ENCODE assay signal across 2 cellular contexts in the genomic region with DNA sequence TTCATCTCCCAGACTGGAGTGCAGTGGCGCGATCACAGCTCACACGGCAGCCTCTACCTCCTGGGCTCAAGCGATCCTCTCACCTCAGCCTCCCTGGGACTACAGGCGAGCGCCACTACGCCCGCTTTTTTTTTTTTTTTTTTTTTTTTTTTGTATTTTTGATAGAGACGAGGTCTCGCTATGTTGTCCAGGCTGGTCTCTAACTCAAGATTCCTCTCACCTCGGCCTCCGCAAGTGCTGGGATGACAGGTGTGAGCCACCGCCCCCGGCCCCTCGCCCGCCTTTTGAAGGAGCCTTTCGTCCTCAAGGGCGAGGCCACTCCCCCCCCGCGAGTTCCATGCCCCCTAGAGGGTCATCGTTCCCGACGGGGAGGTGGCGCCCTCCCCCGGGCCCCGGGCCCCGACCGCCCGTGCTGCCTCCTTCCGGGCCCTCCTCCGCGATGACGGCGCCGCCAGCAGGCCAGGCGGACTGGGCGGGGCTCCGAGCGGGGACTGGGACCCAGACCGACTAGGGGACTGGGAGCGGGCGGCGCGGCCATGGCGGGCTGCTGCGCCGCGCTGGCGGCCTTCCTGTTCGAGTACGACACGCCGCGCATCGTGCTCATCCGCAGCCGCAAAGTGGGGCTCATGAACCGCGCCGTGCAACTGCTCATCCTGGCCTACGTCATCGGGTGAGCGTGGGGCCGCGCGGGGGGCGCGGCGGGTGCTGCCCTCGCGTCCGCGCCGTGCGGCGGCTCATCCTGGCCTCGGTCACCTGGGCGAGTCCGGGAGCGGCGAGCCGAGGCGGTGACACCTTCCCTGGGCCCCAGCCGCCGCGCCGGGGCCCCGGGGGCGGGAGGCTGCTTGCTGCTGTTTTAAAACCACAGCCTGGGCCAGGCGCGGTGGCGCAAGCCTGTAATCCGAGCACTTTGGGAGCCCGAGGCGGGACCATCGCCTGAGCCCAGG.
TF ChIP-seq lines count a peak whose summit lies in the region.

A gene with protein sequence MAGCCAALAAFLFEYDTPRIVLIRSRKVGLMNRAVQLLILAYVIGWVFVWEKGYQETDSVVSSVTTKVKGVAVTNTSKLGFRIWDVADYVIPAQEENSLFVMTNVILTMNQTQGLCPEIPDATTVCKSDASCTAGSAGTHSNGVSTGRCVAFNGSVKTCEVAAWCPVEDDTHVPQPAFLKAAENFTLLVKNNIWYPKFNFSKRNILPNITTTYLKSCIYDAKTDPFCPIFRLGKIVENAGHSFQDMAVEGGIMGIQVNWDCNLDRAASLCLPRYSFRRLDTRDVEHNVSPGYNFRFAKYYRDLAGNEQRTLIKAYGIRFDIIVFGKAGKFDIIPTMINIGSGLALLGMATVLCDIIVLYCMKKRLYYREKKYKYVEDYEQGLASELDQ (plus strand): TSS at position 501 of the 944 bp plus-strand sequence. CDS start 36 bp downstream, at position 537.

TF ChIP-seq in IMR-90, 13 proteins besides CTCF, POLR2A, EP300 and RAD21:
- peak; percentile 52; the same call in 1 of the 2 replicates for TF ChIP-seq MXI1 (IDR thresholded peaks at IDR 0.05; ENCODE audit: borderline replicate concordance, low read depth, low read length)
- no peak for TF ChIP-seq MAFK (IDR thresholded peaks at IDR 0.05; ENCODE audit: low read depth, low read length)
- peak; percentile 90 for TF ChIP-seq CEBPB (IDR thresholded peaks at IDR 0.05; ENCODE audit: low read depth, low read length)
- TF ChIP-seq CHD1 (IDR thresholded peaks at IDR 0.05; ENCODE audit: low read depth, low read length), result no peak
- no peak for TF ChIP-seq MAZ (IDR thresholded peaks at IDR 0.05; ENCODE audit: borderline replicate concordance, low read depth, low read length)
- TF ChIP-seq ELK1 (IDR thresholded peaks at IDR 0.05; ENCODE audit: borderline replicate concordance, low read depth, low read length), result no peak
- TF ChIP-seq USF2 (IDR thresholded peaks at IDR 0.05; ENCODE audit: low read depth, low read length), result no peak; the same call in 1 of the 2 replicates
- peak; percentile 6 for TF ChIP-seq BHLHE40 (IDR thresholded peaks at IDR 0.05; ENCODE audit: low read depth, low read length)

TF ChIP-seq in PFSK-1, 5 proteins besides CTCF, POLR2A, EP300 and RAD21:
- peak; percentile 75; the same call in 1 of the 2 replicates for TF ChIP-seq POLR2AphosphoS5 (IDR thresholded peaks at IDR 0.05; ENCODE audit: low read depth, low read length)
- no peak for TF ChIP-seq FOXP2 (optimal IDR thresholded peaks at IDR 0.05; ENCODE audit: borderline replicate concordance, extremely low read depth, extremely low read length, insufficient read depth)
- TF ChIP-seq, protein P1, sequence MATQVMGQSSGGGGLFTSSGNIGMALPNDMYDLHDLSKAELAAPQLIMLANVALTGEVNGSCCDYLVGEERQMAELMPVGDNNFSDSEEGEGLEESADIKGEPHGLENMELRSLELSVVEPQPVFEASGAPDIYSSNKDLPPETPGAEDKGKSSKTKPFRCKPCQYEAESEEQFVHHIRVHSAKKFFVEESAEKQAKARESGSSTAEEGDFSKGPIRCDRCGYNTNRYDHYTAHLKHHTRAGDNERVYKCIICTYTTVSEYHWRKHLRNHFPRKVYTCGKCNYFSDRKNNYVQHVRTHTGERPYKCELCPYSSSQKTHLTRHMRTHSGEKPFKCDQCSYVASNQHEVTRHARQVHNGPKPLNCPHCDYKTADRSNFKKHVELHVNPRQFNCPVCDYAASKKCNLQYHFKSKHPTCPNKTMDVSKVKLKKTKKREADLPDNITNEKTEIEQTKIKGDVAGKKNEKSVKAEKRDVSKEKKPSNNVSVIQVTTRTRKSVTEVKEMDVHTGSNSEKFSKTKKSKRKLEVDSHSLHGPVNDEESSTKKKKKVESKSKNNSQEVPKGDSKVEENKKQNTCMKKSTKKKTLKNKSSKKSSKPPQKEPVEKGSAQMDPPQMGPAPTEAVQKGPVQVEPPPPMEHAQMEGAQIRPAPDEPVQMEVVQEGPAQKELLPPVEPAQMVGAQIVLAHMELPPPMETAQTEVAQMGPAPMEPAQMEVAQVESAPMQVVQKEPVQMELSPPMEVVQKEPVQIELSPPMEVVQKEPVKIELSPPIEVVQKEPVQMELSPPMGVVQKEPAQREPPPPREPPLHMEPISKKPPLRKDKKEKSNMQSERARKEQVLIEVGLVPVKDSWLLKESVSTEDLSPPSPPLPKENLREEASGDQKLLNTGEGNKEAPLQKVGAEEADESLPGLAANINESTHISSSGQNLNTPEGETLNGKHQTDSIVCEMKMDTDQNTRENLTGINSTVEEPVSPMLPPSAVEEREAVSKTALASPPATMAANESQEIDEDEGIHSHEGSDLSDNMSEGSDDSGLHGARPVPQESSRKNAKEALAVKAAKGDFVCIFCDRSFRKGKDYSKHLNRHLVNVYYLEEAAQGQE (IDR thresholded peaks at IDR 0.05; ENCODE audit: insufficient read depth in 1 of 2, low read depth in 2 of 2, low read length in 2 of 2), result peak; percentile 10 to 13; a peak in 1 of 4 replicates
- peak; percentile 58; the same call in 1 of the 2 replicates for TF ChIP-seq TAF1 (IDR thresholded peaks at IDR 0.05; ENCODE audit: borderline replicate concordance, insufficient read depth, low read length)
- no peak for TF ChIP-seq SIN3A (IDR thresholded peaks at IDR 0.05; ENCODE audit: borderline replicate concordance, insufficient read depth, low read length)
